Comparison of ENCODE assay signal across 8 cellular contexts in genomic region chr3:197959891-197960693, GRCh38. TPM values are rescaled to one million over a fixed set of nuclear protein-coding genes. Genes with fewer than 3 reads are reported as not detected.
A peak's percentile ranks its signal among the peaks of the same experiment; 100 is the strongest.
DNase-seq lines count a peak whose midpoint lies in the region; ATAC-seq and TF ChIP-seq lines count a peak whose summit lies in the region.

LMLN (plus strand) TSS chr3:197960217; CDS start chr3:197960246, 29 bp downstream.

- peak within 1 kb of the TSS; percentile 76 for H2AFZ ChIP-seq in OCI-LY3 (ENCODE audit: low read depth, low read length)

- H3K4me1 ChIP-seq in OCI-LY3 (ENCODE audit: low read length) (peaks cover 14% of the 10 kb centered on the region), mononuclear cell (ENCODE audit: insufficient read depth, low read length) (peaks cover 50% of the 10 kb centered on the region)

- H3K36me3 ChIP-seq in OCI-LY3 (replicated peaks; ENCODE audit: low read depth, low read length) = peaks cover 20% of the 10 kb centered on the region

- no peaks in the 10 kb centered on the region for H3K27me3 ChIP-seq in OCI-LY3 (ENCODE audit: low read depth, low read length)
- no peaks in the 10 kb centered on the region for H3K27me3 ChIP-seq in mononuclear cell (ENCODE audit: insufficient read depth, low read length)

- H3K9ac ChIP-seq in OCI-LY3 (ENCODE audit: low read length) = peak within 1 kb of the TSS; percentile 65

- peak within 1 kb of the TSS; percentile 96 for H3K4me2 ChIP-seq in OCI-LY3 (ENCODE audit: low read length)

- H4K20me1 ChIP-seq in OCI-LY3 (ENCODE audit: insufficient read depth, low read length) = 0 out of 2 replicates have a peak, but pooled peaks cover 5% of the 10 kb centered on the region

- no peak for TF ChIP-seq CTCF in OCI-LY3 (IDR thresholded peaks at IDR 0.05; ENCODE audit: low read depth, low read length)

- H3K79me2 ChIP-seq in OCI-LY3 (ENCODE audit: low read length) = no peaks in the 10 kb centered on the region

- peak; percentile 95 for DNase-seq in DMS 273 treated with DMSO at 0.1 percent for 48 hours (lab: John Stamatoyannopoulos, UW)
- peak; percentile 75 for DNase-seq in HuH-7.5 (ENCODE audit: low spot score)
- DNase-seq in activated T-cell treated with anti-CD3 and anti-CD28 coated beads for 24 hours (ENCODE audit: low read depth) = peak; percentile 94
- peak; percentile 85 for DNase-seq in epidermal melanocyte (ENCODE audit: insufficient read length, low spot score)
- peak; percentile 91 to 92 for DNase-seq in stimulated activated CD8-positive, alpha-beta memory T cell treated with anti-CD3 and anti-CD28 coated beads, Interleukin-2, amount 100 ng/mL, for 48 hours (ENCODE audit: low read depth in 2 of 2)

- H3K9me3 ChIP-seq in OCI-LY3 (ENCODE audit: insufficient read depth, low read length) (no peaks in the 10 kb centered on the region), mononuclear cell (ENCODE audit: low read depth, low read length) (no peaks in the 10 kb centered on the region)

- H3K4me3 ChIP-seq in OCI-LY3 (ENCODE audit: low read length) (peak within 1 kb of the TSS; percentile 85), mononuclear cell (ENCODE audit: low read length) (peak within 1 kb of the TSS; percentile 77)

- ATAC-seq in GM21528 (IDR thresholded peaks at IDR 0.05; ENCODE audit: low FRiP score, unreplicated experiment) = peak; percentile 98

- H3K27ac ChIP-seq in OCI-LY3 (ENCODE audit: low read length) = peak within 1 kb of the TSS; percentile 22; the same call in 1 of the 2 replicates

RNA-seq across cellular contexts. Expression of gene LMLN, which starts in this region (rescaled TPM):
- 3.4 TPM for total RNA-seq in mononuclear cell

Comparison
In these comparisons a context has a peak if more than half of its experiments do, and no peak if none do; other contexts are left out.
1. Peak in every context shown above with its lines: DNase-seq, ATAC-seq, H3K4me3 ChIP-seq and H3K27ac ChIP-seq.